In genomic region chr20:47968541-47969310, GRCh38 we compare ENCODE assay signal across 1 cellular context.
TF ChIP-seq lines count a peak whose summit lies in the region.

No MANE protein-coding gene starts in this region.

TF ChIP-seq in H1, 55 proteins besides CTCF, POLR2A, EP300 and RAD21 (continued from another document):
- TF ChIP-seq HDAC6 (IDR thresholded peaks at IDR 0.05; ENCODE audit: low read depth, low read length) (no peak), TEAD4 (IDR thresholded peaks at IDR 0.05; ENCODE audit: low read depth, low read length) (no peak), ATF3 (IDR thresholded peaks at IDR 0.05; ENCODE audit: insufficient read depth, low read depth, low read length) (no peak), KDM5A (IDR thresholded peaks at IDR 0.05; ENCODE audit: low read length) (no peak), RXRA (IDR thresholded peaks at IDR 0.05; ENCODE audit: insufficient read depth, low read depth, low read length) (no peak), CHD1 (IDR thresholded peaks at IDR 0.05; ENCODE audit: low read depth, low read length) (no peak)
